In the genomic region with DNA sequence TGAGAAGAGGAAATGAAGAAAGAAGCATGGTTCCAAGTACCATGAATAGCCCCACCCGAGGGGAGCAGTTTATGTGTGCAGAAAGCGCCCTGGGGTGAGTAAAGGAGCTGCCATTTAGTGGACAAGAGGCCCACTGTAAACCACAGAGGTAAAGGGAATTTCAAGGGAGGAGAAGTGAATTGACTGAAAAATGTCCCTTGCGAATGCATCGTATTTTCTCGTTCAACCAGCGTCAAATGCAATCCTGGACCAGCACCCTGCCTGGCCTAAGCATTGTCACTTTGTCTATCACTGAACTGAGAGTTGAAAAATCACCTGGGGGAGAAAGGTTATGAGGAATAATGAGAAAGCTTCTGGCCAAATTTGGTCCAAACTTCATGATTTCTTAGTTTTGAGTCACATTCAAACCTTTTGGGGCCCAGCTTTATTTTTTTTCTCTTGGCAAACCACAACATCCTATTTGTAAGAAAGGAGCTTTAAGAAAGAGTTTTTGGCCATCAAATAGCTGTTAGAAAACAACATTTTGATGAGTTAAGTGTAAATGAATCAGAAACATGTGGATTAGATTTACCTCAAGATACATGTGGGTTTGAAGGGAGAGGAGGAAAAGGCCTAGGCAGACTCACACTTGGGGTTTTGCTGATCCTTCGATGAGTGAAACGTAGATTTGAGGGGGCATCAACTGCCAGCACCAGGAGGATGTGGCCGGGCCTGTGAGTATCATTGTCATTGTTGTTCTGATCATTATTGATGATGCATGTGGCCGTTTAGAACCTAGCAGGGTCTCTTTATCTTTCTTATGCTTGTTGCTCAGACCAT, we compare ENCODE assay signal across 13 cellular contexts.
DNase-seq lines count a peak whose midpoint lies in the region; ATAC-seq and TF ChIP-seq lines count a peak whose summit lies in the region.
"Had no signal": no experiment of that assay in that cellular context is flagged by ENCODE, and none has a peak within 500 bp of the region (broad histone marks: within the 10 kb centered on the region; RNA-seq: fewer than 3 reads in every experiment).

No MANE protein-coding gene starts in this region.

- H3K27me3 Mint-ChIP-seq in natural killer cell treated with Interleukin-12 subunit alpha and Interleukin-12 subunit beta and Interleukin-15 and Interleukin-18, amount 100 ng/mL, for 72 hours, result peaks cover 0 to 3% of the 10 kb centered on the region in 2 donors
- H3K27me3 Mint-ChIP-seq in natural killer cell (ENCODE audit: low read depth in 2 of 2), result peaks cover 0 to 3% of the 10 kb centered on the region in 2 donors

- peak; percentile 63 for DNase-seq in natural killer cell treated with Interleukin-12 subunit alpha and Interleukin-12 subunit beta and Interleukin-15 and Interleukin-18, amount 100 ng/mL, for 72 hours (ENCODE audit: low spot score)
- no peak for DNase-seq in natural killer cell
- peak; percentile 23 for DNase-seq in MV-4-11 (lab: John Stamatoyannopoulos, UW)
- DNase-seq in astrocyte of the hippocampus (ENCODE audit: low read depth, low spot score), result peak; percentile 12
- peak; percentile 10 for DNase-seq in stromal cell of bone marrow (ENCODE audit: low read depth)
- no peak for DNase-seq in effector memory CD4-positive, alpha-beta T cell
- DNase-seq in BE2C, result no peak
- DNase-seq: gastrocnemius medialis, kidney, upper lobe of right lung had no signal

- peak overlapping the region in 1 of 2 donors; percentile 49 for H3K27ac Mint-ChIP-seq in natural killer cell treated with Interleukin-12 subunit alpha and Interleukin-12 subunit beta and Interleukin-15 and Interleukin-18, amount 100 ng/mL, for 72 hours
- no peak overlapping the region for H3K27ac Mint-ChIP-seq in natural killer cell

- no peak overlapping the region for H3K27ac ChIP-seq in effector memory CD4-positive, alpha-beta T cell (ENCODE audit: insufficient read depth, low read length, poor library complexity, severe bottlenecking)
- H3K27ac ChIP-seq: gastrocnemius medialis, upper lobe of right lung had no signal

- H3K4me1 ChIP-seq in effector memory CD4-positive, alpha-beta T cell (ENCODE audit: control insufficient read depth, insufficient read depth, low read length, poor library complexity, severe bottlenecking), result no peaks in the 10 kb centered on the region
- no peaks in the 10 kb centered on the region for H3K4me1 ChIP-seq in BE2C
- H3K4me1 ChIP-seq: gastrocnemius medialis, upper lobe of right lung had no signal

- peak overlapping the region; percentile 69 for H3K4me3 Mint-ChIP-seq in natural killer cell treated with Interleukin-12 subunit alpha and Interleukin-12 subunit beta and Interleukin-15 and Interleukin-18, amount 100 ng/mL, for 72 hours
- H3K4me3 Mint-ChIP-seq in natural killer cell, result no peak overlapping the region
- H3K4me3 Mint-ChIP-seq: IgD-negative memory B cell, neural crest cell had no signal

- H3K27me3 ChIP-seq in effector memory CD4-positive, alpha-beta T cell (replicated peaks; ENCODE audit: control insufficient read depth, insufficient read depth, low read length, poor library complexity, severe bottlenecking), result no peaks in the 10 kb centered on the region
- H3K27me3 ChIP-seq in BE2C, result no peaks in the 10 kb centered on the region
- H3K27me3 ChIP-seq: gastrocnemius medialis, upper lobe of right lung had no signal

- no peaks in the 10 kb centered on the region for H3K9me3 Mint-ChIP-seq in natural killer cell treated with Interleukin-12 subunit alpha and Interleukin-12 subunit beta and Interleukin-15 and Interleukin-18, amount 100 ng/mL, for 72 hours
- no peaks in the 10 kb centered on the region for H3K9me3 Mint-ChIP-seq in natural killer cell

- intact Hi-C loops in natural killer cell (cut with micrococcal nuclease), result no loop called here

- no peak overlapping the region for H3K4me3 ChIP-seq in effector memory CD4-positive, alpha-beta T cell (ENCODE audit: insufficient read depth, low read depth, low read length, poor library complexity, severe bottlenecking)
- H3K4me3 ChIP-seq in BE2C (ENCODE audit: low read depth, low read length), result no peak overlapping the region
- H3K4me3 ChIP-seq: gastrocnemius medialis, upper lobe of right lung had no signal

- peak; percentile 88 to 93 for ATAC-seq in natural killer cell treated with Interleukin-12 subunit alpha and Interleukin-12 subunit beta and Interleukin-15 and Interleukin-18, amount 100 ng/mL, for 72 hours
- ATAC-seq in natural killer cell, result no peak
- ATAC-seq in HG02885 (IDR thresholded peaks at IDR 0.05; ENCODE audit: poor library complexity, unreplicated experiment), result no peak
- ATAC-seq: gastrocnemius medialis, upper lobe of right lung had no signal

- peaks cover 5 to 25% of the 10 kb centered on the region in 2 donors for H3K4me1 Mint-ChIP-seq in natural killer cell treated with Interleukin-12 subunit alpha and Interleukin-12 subunit beta and Interleukin-15 and Interleukin-18, amount 100 ng/mL, for 72 hours (ENCODE audit: low read depth in 2 of 2)
- H3K4me1 Mint-ChIP-seq in natural killer cell, result no peaks in the 10 kb centered on the region

- no peak for TF ChIP-seq CTCF in natural killer cell (IDR thresholded peaks at IDR 0.05)
- no peak for TF ChIP-seq CTCF in BE2C (IDR thresholded peaks at IDR 0.05; ENCODE audit: low read depth, low read length)

- peaks cover 6% of the 10 kb centered on the region for H3K36me3 Mint-ChIP-seq in natural killer cell treated with Interleukin-12 subunit alpha and Interleukin-12 subunit beta and Interleukin-15 and Interleukin-18, amount 100 ng/mL, for 72 hours
- no peaks in the 10 kb centered on the region for H3K36me3 Mint-ChIP-seq in natural killer cell
- H3K36me3 Mint-ChIP-seq: IgD-negative memory B cell had no signal

- H3K9me3 ChIP-seq in effector memory CD4-positive, alpha-beta T cell (ENCODE audit: control insufficient read depth, low read length), result no peaks in the 10 kb centered on the region
- H3K9me3 ChIP-seq in BE2C, result no peaks in the 10 kb centered on the region
- H3K9me3 ChIP-seq: gastrocnemius medialis, upper lobe of right lung had no signal

- H3K36me3 ChIP-seq in effector memory CD4-positive, alpha-beta T cell (ENCODE audit: control insufficient read depth, insufficient read depth, low read length), result no peaks in the 10 kb centered on the region
- H3K36me3 ChIP-seq in BE2C, result no peaks in the 10 kb centered on the region
- H3K36me3 ChIP-seq: gastrocnemius medialis, upper lobe of right lung had no signal

Comparison
In these comparisons a context has a peak if more than half of its experiments do, and no peak if none do; other contexts are left out.
1. ATAC-seq: peak in natural killer cell treated with Interleukin-12 subunit alpha and Interleukin-12 subunit beta and Interleukin-15 and Interleukin-18, amount 100 ng/mL, for 72 hours (2 of 2); none in natural killer cell (0 of 3) and HG02885 (single experiment).
2. DNase-seq: peak in natural killer cell treated with Interleukin-12 subunit alpha and Interleukin-12 subunit beta and Interleukin-15 and Interleukin-18, amount 100 ng/mL, for 72 hours (single experiment), MV-4-11 (single experiment), astrocyte of the hippocampus (single experiment) and stromal cell of bone marrow (single experiment); none in natural killer cell (single experiment), effector memory CD4-positive, alpha-beta T cell (0 of 3) and BE2C (single experiment).